In genomic region chr21:25936776-25937175, GRCh38 we compare ENCODE assay signal across 22 cellular contexts.
DNase-seq lines count a peak whose midpoint lies in the region; ATAC-seq and TF ChIP-seq lines count a peak whose summit lies in the region.
"Had no signal": no experiment of that assay in that cellular context is flagged by ENCODE, and none has a peak within 500 bp of the region (broad histone marks: within the 10 kb centered on the region; RNA-seq: fewer than 3 reads in every experiment).

No MANE protein-coding gene starts in this region.

- H4K20me1 ChIP-seq in mammary epithelial cell (ENCODE audit: insufficient read depth, low read length) = no peaks in the 10 kb centered on the region

- H3K9me3 ChIP-seq in breast epithelium (no peaks in the 10 kb centered on the region), mammary epithelial cell (replicated peaks; ENCODE audit: insufficient read depth, low read length) (no peaks in the 10 kb centered on the region), gastroesophageal sphincter (no peaks in the 10 kb centered on the region), aorta (ENCODE audit: control insufficient read depth, low read length) (no peaks in the 10 kb centered on the region)
- H3K9me3 ChIP-seq: BLaER1 treated with 17β-estradiol and CSF1 and Interleukin-3, amounts not matched to agents 10 nM and 100 nM; vagina had no signal

- TF ChIP-seq POLR2A in breast epithelium (IDR thresholded peaks at IDR 0.05) (no peak), gastroesophageal sphincter (IDR thresholded peaks at IDR 0.05) (no peak)

- WGBS in mammary epithelial cell (ENCODE audit: low coverage, missing lambda C conversion rate) = 94% methylated on average over 2 of the region's 2 CpGs
- 39 to 43% methylated on average over 1 to 2 of the region's 2 CpGs for WGBS in gastroesophageal sphincter (ENCODE audit: low coverage in 1 of 2), 2 donors
- WGBS in aorta, 2 donors = 46 to 51% methylated on average over 2 of the region's 2 CpGs

- ATAC-seq in gastroesophageal sphincter (no peak), HG02588 (IDR thresholded peaks at IDR 0.05; ENCODE audit: unreplicated experiment) (no peak), GM21515 (IDR thresholded peaks at IDR 0.05; ENCODE audit: unreplicated experiment) (no peak), aorta (ENCODE audit: low FRiP score) (no peak)
- ATAC-seq: activated CD8-positive, alpha-beta T cell treated with anti-CD3 and anti-CD28 coated beads for 36 hours; natural killer cell treated with Interleukin-12 subunit alpha and Interleukin-12 subunit beta and Interleukin-15 and Interleukin-18, amount 100 ng/mL, for 72 hours; T-helper 17 cell had no signal

- in situ Hi-C loops in mammary epithelial cell (cut with MboI; ENCODE audit: low sequenced_read_pairs in 2 of 2) (no loop called here), astrocyte of the spinal cord (cut with HindIII; ENCODE audit: low sequenced_read_pairs) (no loop called here)

- no peak overlapping the region for H2AFZ ChIP-seq in mammary epithelial cell (ENCODE audit: low read depth, low read length)

- no peak for TF ChIP-seq EP300 in gastroesophageal sphincter (IDR thresholded peaks at IDR 0.05)

- intact Hi-C loops in breast epithelium (cut with DNase I; ENCODE audit: low total_unique reads) (no loop called here), mammary epithelial cell (cut with micrococcal nuclease) (no loop called here), aorta (cut with DNase I) (no loop called here)

- no peak for TF ChIP-seq CTCF in breast epithelium (IDR thresholded peaks at IDR 0.05)
- TF ChIP-seq CTCF in mammary epithelial cell (conservative IDR thresholded peaks at IDR 0.05 in 1 of 2, IDR thresholded peaks at IDR 0.05 in 1 of 2; ENCODE audit: extremely low read depth in 1 of 2, insufficient read depth in 1 of 2, low read depth in 1 of 2, low read length in 2 of 2) = no peak
- no peak for TF ChIP-seq CTCF in astrocyte of the spinal cord (IDR thresholded peaks at IDR 0.05; ENCODE audit: low read depth, low read length)
- TF ChIP-seq CTCF in gastroesophageal sphincter (IDR thresholded peaks at IDR 0.05) = no peak

- H3K4me2 ChIP-seq in mammary epithelial cell (ENCODE audit: insufficient read depth, low read depth, low read length) = no peak overlapping the region
- H3K4me2 ChIP-seq: BLaER1 treated with 17β-estradiol and CSF1 and Interleukin-3, amounts not matched to agents 10 nM and 100 nM had no signal

- no TSS peak for BruUV-seq in mammary epithelial cell (replicated peaks; lab: Mats Ljungman, UMichigan)

- H3K36me3 ChIP-seq in breast epithelium (no peaks in the 10 kb centered on the region), mammary epithelial cell (ENCODE audit: insufficient read depth, low read length) (peaks cover 4% of the 10 kb centered on the region), gastroesophageal sphincter (no peaks in the 10 kb centered on the region), aorta (ENCODE audit: control insufficient read depth in 1 of 2, insufficient read depth in 2 of 2, low read length in 1 of 2) (no peaks in the 10 kb centered on the region)
- H3K36me3 ChIP-seq: vagina had no signal

- CTCF ChIA-PET in mammary epithelial cell (lab: Charles Lee; ENCODE audit: low non-redundant PET) = no interaction called here

- H3K4me3 ChIP-seq in breast epithelium = no peak overlapping the region
- H3K4me3 ChIP-seq in mammary epithelial cell (replicated peaks in 1 of 3; ENCODE audit: insufficient read depth in 1 of 3, low read depth in 2 of 3, low read length in 3 of 3) = no peak overlapping the region
- no peak overlapping the region for H3K4me3 ChIP-seq in astrocyte of the spinal cord (ENCODE audit: low read depth, low read length)
- no peak overlapping the region for H3K4me3 ChIP-seq in gastroesophageal sphincter
- H3K4me3 ChIP-seq in aorta (ENCODE audit: low read length in 2 of 2) = no peak overlapping the region
- H3K4me3 ChIP-seq: BLaER1 treated with 17β-estradiol and CSF1 and Interleukin-3, amounts not matched to agents 10 nM and 100 nM; vagina had no signal

- dilution Hi-C loops in mammary epithelial cell (cut with HindIII; ENCODE audit: low sequenced_read_pairs) = no loop called here

- H3K27ac ChIP-seq in breast epithelium (peak overlapping the region; percentile 16 to 92), mammary epithelial cell (ENCODE audit: insufficient read depth, low read depth, low read length) (no peak overlapping the region), gastroesophageal sphincter (peak overlapping the region; percentile 12 to 71 (median 14)), substantia nigra (ENCODE audit: low read depth, low read length, poor library complexity, severe bottlenecking) (peak overlapping the region; percentile 4), aorta (ENCODE audit: low read depth in 1 of 2, low read length in 2 of 2) (peak overlapping the region in 1 of 2 donors; percentile 43)
- H3K27ac ChIP-seq: BLaER1 treated with 17β-estradiol and CSF1 and Interleukin-3, amounts not matched to agents 10 nM and 100 nM; vagina had no signal

- DNase-seq in breast epithelium (ENCODE audit: low spot score in 2 of 2) = no peak
- DNase-seq in mammary epithelial cell = no peak
- peak; percentile 46 for DNase-seq in astrocyte of the spinal cord (ENCODE audit: low read depth, low spot score)
- no peak for DNase-seq in substantia nigra (lab: John Stamatoyannopoulos, UW)
- DNase-seq in aorta = no peak
- DNase-seq: activated CD8-positive, alpha-beta T cell treated with anti-CD3 and anti-CD28 coated beads for 36 hours; activated naive CD4-positive, alpha-beta T cell treated with anti-CD3 and anti-CD28 coated beads, Interleukin-2, amount 50 U/mL, for 16 hours; activated T-cell treated with anti-CD3 and anti-CD28 coated beads, Interleukin-2, amount 50 U/mL, for 1 hour; GOT3; hippocampal formation; mesendoderm; NCI-H1105 treated with DMSO at 0.1 percent for 48 hours; NCI-H526; SHP77 treated with DMSO at 0.1 percent for 48 hours; stimulated activated CD4-positive, alpha-beta T cell treated with anti-CD3 and anti-CD28 coated beads, Interleukin-2, amount 100 ng/mL, for 48 hours; T-helper 17 cell had no signal

- peaks cover 43% of the 10 kb centered on the region for H3K79me2 ChIP-seq in mammary epithelial cell (ENCODE audit: insufficient read depth, low read length)

- H3K9ac ChIP-seq in mammary epithelial cell (ENCODE audit: insufficient read depth, low read length) = no peak overlapping the region
- H3K9ac ChIP-seq: BLaER1 treated with 17β-estradiol and CSF1 and Interleukin-3, amounts not matched to agents 10 nM and 100 nM had no signal

- H3K27me3 ChIP-seq in breast epithelium (no peaks in the 10 kb centered on the region), mammary epithelial cell (ENCODE audit: insufficient read depth, low read length) (no peaks in the 10 kb centered on the region), gastroesophageal sphincter (no peaks in the 10 kb centered on the region), aorta (ENCODE audit: control insufficient read depth in 1 of 2, insufficient read depth in 2 of 2, low read length in 1 of 2) (no peaks in the 10 kb centered on the region)
- H3K27me3 ChIP-seq: BLaER1 treated with 17β-estradiol and CSF1 and Interleukin-3, amounts not matched to agents 10 nM and 100 nM; vagina had no signal

- H3K4me1 ChIP-seq in breast epithelium (no peaks in the 10 kb centered on the region), mammary epithelial cell (ENCODE audit: insufficient read depth, low read length) (peaks cover 11% of the 10 kb centered on the region), gastroesophageal sphincter (peaks cover 0 to 38% (median 7%) of the 10 kb centered on the region in 3 donors), aorta (ENCODE audit: control insufficient read depth in 1 of 2, insufficient read depth in 2 of 2, low read length in 2 of 2) (peaks cover 0 to 3% of the 10 kb centered on the region in 2 donors)
